ENCODE assay signal across 9 cellular contexts in genomic region chr7:130914589-130915294, GRCh38.
DNase-seq lines count a peak whose midpoint lies in the region; ATAC-seq, FAIRE-seq and TF ChIP-seq lines count a peak whose summit lies in the region.
"Had no signal": no experiment of that assay in that cellular context is flagged by ENCODE, and none has a peak within 500 bp of the region (broad histone marks: within the 10 kb centered on the region; RNA-seq: fewer than 3 reads in every experiment).

No MANE protein-coding gene starts in this region.

- H3K9me3 ChIP-seq in Peyer's patch = no peaks in the 10 kb centered on the region
- no peaks in the 10 kb centered on the region for H3K9me3 ChIP-seq in skeletal muscle satellite cell (replicated peaks; ENCODE audit: low read length)

- H3K4me3 ChIP-seq in GM12864 (ENCODE audit: low read depth, low read length) (peak overlapping the region; percentile 0; the same call in 1 of the 2 replicates), Peyer's patch (no peak overlapping the region), skeletal muscle satellite cell (ENCODE audit: low read length) (peak overlapping the region; percentile 62)

- TF ChIP-seq CTCF in GM12864 (IDR thresholded peaks at IDR 0.05; ENCODE audit: low read depth, low read length, missing control alignments) (no peak), Peyer's patch (IDR thresholded peaks at IDR 0.05) (no peak)

- H3K4me2 ChIP-seq in skeletal muscle satellite cell (ENCODE audit: low read length) = peak overlapping the region; percentile 83

- H3K27me3 ChIP-seq in Peyer's patch = no peaks in the 10 kb centered on the region
- no peaks in the 10 kb centered on the region for H3K27me3 ChIP-seq in skeletal muscle satellite cell (ENCODE audit: control insufficient read depth, insufficient read depth, low read length)

- H3K4me3 Mint-ChIP-seq in effector memory CD8-positive, alpha-beta T cell = peak overlapping the region; percentile 76 to 82

- ATAC-seq in effector memory CD8-positive, alpha-beta T cell (replicated peaks) = no peak
- no peak for ATAC-seq in GM19035 (IDR thresholded peaks at IDR 0.05; ENCODE audit: unreplicated experiment)

- H3K27ac ChIP-seq in Peyer's patch (peak overlapping the region; percentile 78 to 88 (median 86)), substantia nigra (ENCODE audit: low read depth, low read length, poor library complexity, severe bottlenecking) (no peak overlapping the region)

- FAIRE-seq in urothelium cell line (lab: Jason Lieb, UNC) = no peak

- no peaks in the 10 kb centered on the region for H3K36me3 ChIP-seq in Peyer's patch
- peaks cover 25% of the 10 kb centered on the region for H3K36me3 ChIP-seq in skeletal muscle satellite cell (ENCODE audit: insufficient read depth, low read length)

- peaks cover 93% of the 10 kb centered on the region for H3K36me3 Mint-ChIP-seq in effector memory CD8-positive, alpha-beta T cell (ENCODE audit: insufficient read depth)

- H3K4me1 Mint-ChIP-seq in effector memory CD8-positive, alpha-beta T cell (ENCODE audit: low read depth in 2 of 2) = peaks cover 82 to 96% of the 10 kb centered on the region in 2 donors

- DNase-seq in GM12864 (ENCODE audit: low read depth) = no peak
- no peak for DNase-seq in Peyer's patch
- DNase-seq in effector memory CD8-positive, alpha-beta T cell = no peak
- no peak for DNase-seq in substantia nigra (lab: John Stamatoyannopoulos, UW)
- DNase-seq in NCI-H2081 treated with DMSO at 0.1 percent for 48 hours (lab: John Stamatoyannopoulos, UW) = no peak
- DNase-seq in urothelium cell line (ENCODE audit: low spot score) = no peak
- DNase-seq: stimulated activated CD4-positive, alpha-beta T cell treated with anti-CD3 and anti-CD28 coated beads, Interleukin-2, amount 100 ng/mL, for 48 hours had no signal

- no peaks in the 10 kb centered on the region for H3K27me3 Mint-ChIP-seq in effector memory CD8-positive, alpha-beta T cell

- no peak for TF ChIP-seq POLR2A in Peyer's patch (IDR thresholded peaks at IDR 0.05)

- H3K27ac Mint-ChIP-seq in effector memory CD8-positive, alpha-beta T cell = peak overlapping the region; percentile 86 to 93

- H3K4me1 ChIP-seq in Peyer's patch = peaks cover 0 to 78% (median 19%) of the 10 kb centered on the region in 4 donors
- peaks cover 60% of the 10 kb centered on the region for H3K4me1 ChIP-seq in skeletal muscle satellite cell (ENCODE audit: control insufficient read depth, insufficient read depth, low read length)

- no peaks in the 10 kb centered on the region for H3K9me3 Mint-ChIP-seq in effector memory CD8-positive, alpha-beta T cell

- H3K9ac ChIP-seq in skeletal muscle satellite cell (ENCODE audit: low read depth, low read length) = peak overlapping the region; percentile 95

Comparison
In these comparisons a context has a peak if more than half of its experiments do, and no peak if none do; other contexts are left out.
1. H3K4me3 ChIP-seq: peak in GM12864 (single experiment) and skeletal muscle satellite cell (single experiment); none in Peyer's patch (0 of 4).